27 cellular contexts compared by ENCODE assay signal in the genomic region with DNA sequence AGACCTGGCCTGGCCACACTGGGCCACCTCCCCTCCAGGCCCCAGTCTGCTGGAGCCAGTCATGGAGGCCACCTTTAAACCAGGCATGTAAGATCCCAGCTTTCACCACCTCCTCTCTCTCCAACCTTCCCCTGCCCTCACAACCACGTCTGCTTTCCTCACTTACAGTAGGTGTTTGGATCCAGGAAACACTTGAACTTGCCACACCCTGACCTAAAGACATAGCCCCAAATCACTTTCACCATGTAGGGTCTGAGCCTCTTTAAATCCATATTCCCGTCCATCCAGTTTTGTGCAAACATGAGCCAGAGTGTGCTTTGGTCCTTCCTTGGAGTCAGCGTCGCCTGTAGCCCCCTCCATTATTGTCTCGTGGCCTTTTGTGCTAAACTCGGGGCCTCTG.
DNase-seq lines count a peak whose midpoint lies in the region; ATAC-seq, FAIRE-seq and TF ChIP-seq lines count a peak whose summit lies in the region.
"Had no signal": no experiment of that assay in that cellular context is flagged by ENCODE, and none has a peak within 500 bp of the region (broad histone marks: within the 10 kb centered on the region; RNA-seq: fewer than 3 reads in every experiment).

No MANE protein-coding gene starts in this region.

- no peak overlapping the region for H3K4me3 Mint-ChIP-seq in astrocyte (ENCODE audit: unreplicated experiment)
- H3K4me3 Mint-ChIP-seq: activated B cell treated with CpG ODN at 0.5 μM for 24 hours; activated naive CD8-positive, alpha-beta T cell treated with anti-CD3 and anti-CD28 coated beads, Interleukin-2, amount 10 ng/mL, durations not matched to agents 7 days and 5 days; activated T-cell treated with anti-CD3 and anti-CD28 coated beads, Interleukin-2, amount 50 U/mL, for 24 hours; CD8-positive, alpha-beta T cell; dendritic cell treated with granulocyte-macrophage colony-stimulating factor and Interleukin-4, amounts not matched to agents 40 ng/mL and 50 ng/mL, for 4 days had no signal

- H2AFZ ChIP-seq in HCT116 (ENCODE audit: low read depth, low read length, poor library complexity, severe bottlenecking) (no peak overlapping the region), astrocyte (ENCODE audit: low read depth, low read length) (no peak overlapping the region)

- H3K4me2 ChIP-seq in HCT116 (ENCODE audit: low read length), result peak overlapping the region; percentile 56
- peak overlapping the region; percentile 24 for H3K4me2 ChIP-seq in astrocyte (ENCODE audit: low read length)

- no peaks in the 10 kb centered on the region for H3K9me3 Mint-ChIP-seq in astrocyte (ENCODE audit: unreplicated experiment)
- H3K9me3 Mint-ChIP-seq: activated B cell treated with CpG ODN at 0.5 μM for 24 hours; activated naive CD8-positive, alpha-beta T cell treated with anti-CD3 and anti-CD28 coated beads, Interleukin-2, amount 10 ng/mL, durations not matched to agents 7 days and 5 days; activated T-cell treated with anti-CD3 and anti-CD28 coated beads, Interleukin-2, amount 50 U/mL, for 24 hours; CD8-positive, alpha-beta T cell; dendritic cell treated with granulocyte-macrophage colony-stimulating factor and Interleukin-4, amounts not matched to agents 40 ng/mL and 50 ng/mL, for 4 days had no signal

- no peak overlapping the region for H3K4me3 ChIP-seq in HCT116 (replicated peaks in 1 of 2; ENCODE audit: low read depth in 1 of 2, low read length in 2 of 2)
- no peak overlapping the region for H3K4me3 ChIP-seq in astrocyte (ENCODE audit: insufficient read depth, low read depth, low read length)
- H3K4me3 ChIP-seq in esophagus squamous epithelium, result no peak overlapping the region
- no peak overlapping the region for H3K4me3 ChIP-seq in sigmoid colon
- H3K4me3 ChIP-seq in H7 (ENCODE audit: insufficient read depth, low read depth, low read length), result no peak overlapping the region
- no peak overlapping the region for H3K4me3 ChIP-seq in spleen
- H3K4me3 ChIP-seq: right lobe of liver, SK-N-MC, tibial nerve had no signal

- no peak overlapping the region for H3K27ac ChIP-seq in HCT116 (ENCODE audit: low read depth, low read length)
- H3K27ac ChIP-seq in astrocyte (ENCODE audit: low read depth, low read length), result peak overlapping the region; percentile 64
- peak overlapping the region; percentile 79 to 87 (median 86) for H3K27ac ChIP-seq in esophagus squamous epithelium
- H3K27ac ChIP-seq in sigmoid colon, result peak overlapping the region; percentile 86 to 99 (median 94)
- H3K27ac ChIP-seq in spleen, result no peak overlapping the region
- H3K27ac ChIP-seq: right lobe of liver, SK-N-MC had no signal

- intact Hi-C loops in HCT116 (cut with micrococcal nuclease), result no loop called here
- intact Hi-C loops in esophagus squamous epithelium (cut with DNase I), result loop anchor here (10.0 kb wide), 1 partner anchor 64 kb away; the partner anchor contains the start of gene NRP2
- intact Hi-C loops in sigmoid colon (cut with DNase I), result no loop called here
- intact Hi-C loops in spleen (cut with DNase I; ENCODE audit: low total_unique reads), result no loop called here

- H3K9ac ChIP-seq in HCT116 (ENCODE audit: low read length) (no peak overlapping the region), astrocyte (ENCODE audit: low read length) (peak overlapping the region; percentile 16)

- CTCF ChIA-PET in HCT116 (lab: Charles Lee), result no interaction called here

- no peaks in the 10 kb centered on the region for H3K27me3 ChIP-seq in HCT116 (ENCODE audit: insufficient read depth, low read length)
- no peaks in the 10 kb centered on the region for H3K27me3 ChIP-seq in astrocyte (ENCODE audit: insufficient read depth, low read length)
- H3K27me3 ChIP-seq in esophagus squamous epithelium, result no peaks in the 10 kb centered on the region
- no peaks in the 10 kb centered on the region for H3K27me3 ChIP-seq in sigmoid colon
- H3K27me3 ChIP-seq in H7 (ENCODE audit: control insufficient read depth, insufficient read depth, low read length), result no peaks in the 10 kb centered on the region
- H3K27me3 ChIP-seq in spleen (replicated peaks in 1 of 7), result no peaks in the 10 kb centered on the region
- H3K27me3 ChIP-seq: BE2C, right lobe of liver, tibial nerve had no signal

- no TSS peak for BruUV-seq in HCT116 (replicated peaks; lab: Mats Ljungman, UMichigan)

- RAD21 ChIA-PET in HCT116 (lab: Charles Lee; ENCODE audit: low non-redundant PET in 1 of 2, low total read pairs in 2 of 2, uncharacterized antibody in 2 of 2, unreplicated experiment in 2 of 2), result no interaction called here

- H3K36me3 Mint-ChIP-seq in astrocyte (ENCODE audit: low read depth, unreplicated experiment), result peaks cover 25% of the 10 kb centered on the region
- H3K36me3 Mint-ChIP-seq: activated naive CD8-positive, alpha-beta T cell treated with anti-CD3 and anti-CD28 coated beads, Interleukin-2, amount 10 ng/mL, durations not matched to agents 7 days and 5 days; CD8-positive, alpha-beta T cell had no signal

- no peak for FAIRE-seq in astrocyte (lab: Jason Lieb, UNC)
- FAIRE-seq: GM12891 had no signal

- H3K4me1 ChIP-seq in HCT116 (ENCODE audit: control insufficient read depth in 1 of 2, insufficient read depth in 2 of 2, low read length in 2 of 2) (peaks cover 9 to 61% of the 10 kb centered on the region in 2 experiments), astrocyte (ENCODE audit: insufficient read depth, low read length) (peaks cover 53% of the 10 kb centered on the region), esophagus squamous epithelium (peaks cover 20 to 83% (median 39%) of the 10 kb centered on the region in 3 donors), sigmoid colon (peaks cover 0 to 99% (median 77%) of the 10 kb centered on the region in 4 donors), spleen (no peaks in the 10 kb centered on the region)

- H3K79me2 ChIP-seq in HCT116 (ENCODE audit: insufficient read depth, low read length), result no peaks in the 10 kb centered on the region
- no peaks in the 10 kb centered on the region for H3K79me2 ChIP-seq in astrocyte (ENCODE audit: insufficient read depth, low read length)

- H3K9me3 ChIP-seq in HCT116 (ENCODE audit: control insufficient read depth in 1 of 2, insufficient read depth in 1 of 2, low read depth in 1 of 2, low read length in 2 of 2), result no peaks in the 10 kb centered on the region
- no peaks in the 10 kb centered on the region for H3K9me3 ChIP-seq in astrocyte (ENCODE audit: insufficient read depth, low read depth, low read length)
- no peaks in the 10 kb centered on the region for H3K9me3 ChIP-seq in esophagus squamous epithelium
- H3K9me3 ChIP-seq in sigmoid colon, result no peaks in the 10 kb centered on the region
- no peaks in the 10 kb centered on the region for H3K9me3 ChIP-seq in spleen
- H3K9me3 ChIP-seq: BE2C, right lobe of liver, tibial nerve had no signal

- TF ChIP-seq RAD21 in HCT116 (IDR thresholded peaks at IDR 0.05; ENCODE audit: low read depth), result no peak

- H3K36me3 ChIP-seq in HCT116 (ENCODE audit: control insufficient read depth in 1 of 2, insufficient read depth in 2 of 2, low read length in 2 of 2) (no peaks in the 10 kb centered on the region), astrocyte (ENCODE audit: insufficient read depth, low read length) (peaks cover 18% of the 10 kb centered on the region), esophagus squamous epithelium (peaks cover 0 to 41% (median 5%) of the 10 kb centered on the region in 3 donors), sigmoid colon (peaks cover 49 to 98% (median 70%) of the 10 kb centered on the region in 4 donors), H7 (replicated peaks; ENCODE audit: control insufficient read depth, insufficient read depth, low read length) (no peaks in the 10 kb centered on the region; the same call in none of the 2 replicates), spleen (peaks cover 0 to 54% (median 8%) of the 10 kb centered on the region in 6 donors)
- H3K36me3 ChIP-seq: BE2C, right lobe of liver had no signal

- no peak for TF ChIP-seq EP300 in sigmoid colon (IDR thresholded peaks at IDR 0.05)

- DNase-seq in HCT116 (ENCODE audit: low read depth, low spot score), result no peak
- no peak for DNase-seq in astrocyte (ENCODE audit: low read depth)
- DNase-seq in esophagus squamous epithelium (lab: John Stamatoyannopoulos, UW), result no peak
- DNase-seq in sigmoid colon, result no peak
- DNase-seq in EL, result no peak
- DNase-seq in H7, result no peak
- no peak for DNase-seq in HCEC 1CT
- no peak for DNase-seq in spleen
- DNase-seq: activated B cell treated with CpG ODN at 0.5 μM for 24 hours; activated CD4-positive, alpha-beta T cell treated with anti-CD3 and anti-CD28 coated beads, Interleukin-2, amount 50 U/mL, for 1 hour; activated effector memory CD4-positive, alpha-beta T cell treated with anti-CD3 and anti-CD28 coated beads, Interleukin-2, amount 50 U/mL, for 16 hours; activated naive CD8-positive, alpha-beta T cell treated with anti-CD3 and anti-CD28 coated beads, Interleukin-2, amount 10 ng/mL, durations not matched to agents 7 days and 5 days; activated T-cell treated with anti-CD3 and anti-CD28 coated beads, Interleukin-2, amount 50 U/mL, for 24 hours; aorta; BE2C; CD8-positive, alpha-beta T cell; DMS 273 treated with DMSO at 0.1 percent for 48 hours; NCI-H1092; NCI-H187; NCI-H82; right lobe of liver; stimulated activated CD4-positive, alpha-beta T cell treated with anti-CD3 and anti-CD28 coated beads, Interleukin-4, amount 100 ng/mL, for 1 hour; T-helper 1 cell had no signal

- H3K9me2 ChIP-seq in HCT116 (ENCODE audit: insufficient read depth), result no peaks in the 10 kb centered on the region

- no peak overlapping the region for H3K27ac Mint-ChIP-seq in astrocyte (ENCODE audit: unreplicated experiment)
- H3K27ac Mint-ChIP-seq: activated B cell treated with CpG ODN at 0.5 μM for 24 hours; activated naive CD8-positive, alpha-beta T cell treated with anti-CD3 and anti-CD28 coated beads, Interleukin-2, amount 10 ng/mL, durations not matched to agents 7 days and 5 days; activated T-cell treated with anti-CD3 and anti-CD28 coated beads, Interleukin-2, amount 50 U/mL, for 24 hours; CD8-positive, alpha-beta T cell; dendritic cell treated with granulocyte-macrophage colony-stimulating factor and Interleukin-4, amounts not matched to agents 40 ng/mL and 50 ng/mL, for 4 days had no signal

- TF ChIP-seq CTCF in HCT116 (IDR thresholded peaks at IDR 0.05 in 2 of 3, conservative IDR thresholded peaks at IDR 0.05 in 1 of 3; ENCODE audit: borderline replicate concordance in 1 of 3, insufficient read depth in 1 of 3, low read depth in 2 of 3, low read length in 2 of 3), result no peak
- TF ChIP-seq CTCF in astrocyte (IDR thresholded peaks at IDR 0.05; ENCODE audit: insufficient read depth, low read depth, low read length), result no peak
- no peak for TF ChIP-seq CTCF in esophagus squamous epithelium (IDR thresholded peaks at IDR 0.05)
- no peak for TF ChIP-seq CTCF in sigmoid colon (IDR thresholded peaks at IDR 0.05)
- no peak for TF ChIP-seq CTCF in spleen (IDR thresholded peaks at IDR 0.05 in 8 of 11, conservative IDR thresholded peaks at IDR 0.05 in 3 of 11)

- TF ChIP-seq POLR2A in HCT116 (IDR thresholded peaks at IDR 0.05; ENCODE audit: borderline replicate concordance, extremely low read depth, insufficient read depth, insufficient read length) (no peak), esophagus squamous epithelium (IDR thresholded peaks at IDR 0.05) (no peak), sigmoid colon (IDR thresholded peaks at IDR 0.05) (no peak), spleen (IDR thresholded peaks at IDR 0.05) (no peak)

- ATAC-seq in HCT116, result peak; percentile 32; the same call in 1 of the 2 replicates
- ATAC-seq: CD8-positive, alpha-beta T cell had no signal

- 41 to 63% methylated on average over 6 of the region's 6 CpGs for WGBS in esophagus squamous epithelium, 2 donors
- WGBS in sigmoid colon, 2 donors, result 81 to 86% methylated on average over 6 of the region's 6 CpGs
- 82 to 96% (median 87%) methylated on average over 6 of the region's 6 CpGs for WGBS in spleen, 5 donors

- peaks cover 18% of the 10 kb centered on the region for H3K4me1 Mint-ChIP-seq in astrocyte (ENCODE audit: low read depth, unreplicated experiment)
- H3K4me1 Mint-ChIP-seq: activated B cell treated with CpG ODN at 0.5 μM for 24 hours; activated naive CD8-positive, alpha-beta T cell treated with anti-CD3 and anti-CD28 coated beads, Interleukin-2, amount 10 ng/mL, durations not matched to agents 7 days and 5 days had no signal

- no peaks in the 10 kb centered on the region for H4K20me1 ChIP-seq in HCT116 (ENCODE audit: insufficient read depth)
- no peaks in the 10 kb centered on the region for H4K20me1 ChIP-seq in astrocyte (ENCODE audit: insufficient read depth, low read length)

- POLR2A ChIA-PET in HCT116 (lab: Charles Lee), result no interaction called here

- H3K27me3 Mint-ChIP-seq in astrocyte (ENCODE audit: low read depth, unreplicated experiment), result peaks cover 8% of the 10 kb centered on the region
- H3K27me3 Mint-ChIP-seq: activated B cell treated with CpG ODN at 0.5 μM for 24 hours had no signal

Comparison
In these comparisons a context has a peak if more than half of its experiments do, and no peak if none do; other contexts are left out.
1. H3K27ac ChIP-seq: peak in astrocyte (single experiment), esophagus squamous epithelium (4 of 4) and sigmoid colon (4 of 4); none in HCT116 (single experiment) and spleen (0 of 8).